In genomic region chr2:95115418-95115817, GRCh38 we compare ENCODE assay signal across 8 cellular contexts. TPM values are rescaled to one million over a fixed set of nuclear protein-coding genes. Genes with fewer than 3 reads are reported as not detected.
A peak's percentile ranks its signal among the peaks of the same experiment; 100 is the strongest.
DNase-seq lines count a peak whose midpoint lies in the region; ATAC-seq and TF ChIP-seq lines count a peak whose summit lies in the region.

No MANE protein-coding gene starts in this region.

- peaks cover 68% of the 10 kb centered on the region for H3K36me3 ChIP-seq in lower lobe of right lung

- H3K27me3 Mint-ChIP-seq in activated CD4-positive, alpha-beta T cell treated with anti-CD3 and anti-CD28 coated beads, Interleukin-2, amount 10 ng/mL, durations not matched to agents 24 days and 14 days = no peaks in the 10 kb centered on the region

- no peaks in the 10 kb centered on the region for H3K9me3 Mint-ChIP-seq in activated CD4-positive, alpha-beta T cell treated with anti-CD3 and anti-CD28 coated beads, Interleukin-2, amount 10 ng/mL, durations not matched to agents 24 days and 14 days

- intact Hi-C loops in activated CD4-positive, alpha-beta T cell treated with anti-CD3 and anti-CD28 coated beads, Interleukin-2, amount 10 ng/mL, durations not matched to agents 24 days and 14 days (cut with micrococcal nuclease) = loop anchor here (1.0 kb wide), 3 partner anchors 39 to 129 kb away; no protein-coding TSS in a partner anchor
- intact Hi-C loops in lower lobe of right lung (cut with DNase I) = no loop called here

- H3K27ac ChIP-seq in coronary artery = no peak overlapping the region
- no peak overlapping the region for H3K27ac ChIP-seq in lower lobe of right lung

- H3K4me1 ChIP-seq in lower lobe of right lung = peaks cover 33% of the 10 kb centered on the region

- H3K9me3 ChIP-seq in lower lobe of right lung = no peaks in the 10 kb centered on the region

- no peak overlapping the region for H3K4me3 Mint-ChIP-seq in activated CD4-positive, alpha-beta T cell treated with anti-CD3 and anti-CD28 coated beads, Interleukin-2, amount 10 ng/mL, durations not matched to agents 24 days and 14 days

- H3K27ac Mint-ChIP-seq in activated CD4-positive, alpha-beta T cell treated with anti-CD3 and anti-CD28 coated beads, Interleukin-2, amount 10 ng/mL, durations not matched to agents 24 days and 14 days = no peak overlapping the region

- ATAC-seq in GM18868 (IDR thresholded peaks at IDR 0.05; ENCODE audit: unreplicated experiment) = peak; percentile 95
- peak; percentile 89 for ATAC-seq in HG03103 (IDR thresholded peaks at IDR 0.05; ENCODE audit: low read depth, unreplicated experiment)
- ATAC-seq in lower lobe of right lung = peak; percentile 91 to 94

- peaks cover 45% of the 10 kb centered on the region for H3K36me3 Mint-ChIP-seq in activated CD4-positive, alpha-beta T cell treated with anti-CD3 and anti-CD28 coated beads, Interleukin-2, amount 10 ng/mL, durations not matched to agents 24 days and 14 days (ENCODE audit: low read depth)

- H3K4me3 ChIP-seq in coronary artery (no peak overlapping the region), lower lobe of right lung (no peak overlapping the region)

- H3K4me1 Mint-ChIP-seq in activated CD4-positive, alpha-beta T cell treated with anti-CD3 and anti-CD28 coated beads, Interleukin-2, amount 10 ng/mL, durations not matched to agents 24 days and 14 days = peaks cover 40% of the 10 kb centered on the region

- TF ChIP-seq CTCF in coronary artery (IDR thresholded peaks at IDR 0.05) (peak; percentile 42), lower lobe of right lung (IDR thresholded peaks at IDR 0.05) (peak; percentile 74)

- no peaks in the 10 kb centered on the region for H3K27me3 ChIP-seq in lower lobe of right lung (ENCODE audit: low read depth)

- peak; percentile 81 for DNase-seq in AG20443 (ENCODE audit: low spot score)
- DNase-seq in NCI-H345 (lab: John Stamatoyannopoulos, UW) = peak; percentile 67
- DNase-seq in activated CD4-positive, alpha-beta T cell treated with anti-CD3 and anti-CD28 coated beads, Interleukin-2, amount 10 ng/mL, durations not matched to agents 24 days and 14 days = peak; percentile 93
- no peak for DNase-seq in coronary artery (ENCODE audit: low spot score)
- peak; percentile 75 for DNase-seq in lower lobe of right lung
- peak; percentile 55 for DNase-seq in stimulated activated CD8-positive, alpha-beta memory T cell treated with anti-CD3 and anti-CD28 coated beads, Interleukin-15, amount 100 ng/mL, for 1 hour (ENCODE audit: low read depth)

RNA-seq across cellular contexts. Expression of gene MRPS5, which starts 6.2 kb away (rescaled TPM):
- 97.4 and 103 TPM in 2 replicates for total RNA-seq in activated CD4-positive, alpha-beta T cell treated with anti-CD3 and anti-CD28 coated beads, Interleukin-2, amount 10 ng/mL, durations not matched to agents 24 days and 14 days
- 51.9 TPM for total RNA-seq in lower lobe of right lung

RNA-seq across cellular contexts. Expression of gene ZNF514, which starts 44.2 kb away (rescaled TPM):
- 8.2 and 8.3 TPM in 2 replicates for total RNA-seq in activated CD4-positive, alpha-beta T cell treated with anti-CD3 and anti-CD28 coated beads, Interleukin-2, amount 10 ng/mL, durations not matched to agents 24 days and 14 days
- 19.9 TPM for total RNA-seq in lower lobe of right lung

RNA-seq across cellular contexts. Expression of gene ZNF2, which starts 50.2 kb away (rescaled TPM):
- total RNA-seq in activated CD4-positive, alpha-beta T cell treated with anti-CD3 and anti-CD28 coated beads, Interleukin-2, amount 10 ng/mL, durations not matched to agents 24 days and 14 days = 4.4 and 5.4 TPM in 2 replicates
- 4.1 TPM for total RNA-seq in lower lobe of right lung
